Comparison of ENCODE assay signal across 10 cellular contexts in the genomic region with DNA sequence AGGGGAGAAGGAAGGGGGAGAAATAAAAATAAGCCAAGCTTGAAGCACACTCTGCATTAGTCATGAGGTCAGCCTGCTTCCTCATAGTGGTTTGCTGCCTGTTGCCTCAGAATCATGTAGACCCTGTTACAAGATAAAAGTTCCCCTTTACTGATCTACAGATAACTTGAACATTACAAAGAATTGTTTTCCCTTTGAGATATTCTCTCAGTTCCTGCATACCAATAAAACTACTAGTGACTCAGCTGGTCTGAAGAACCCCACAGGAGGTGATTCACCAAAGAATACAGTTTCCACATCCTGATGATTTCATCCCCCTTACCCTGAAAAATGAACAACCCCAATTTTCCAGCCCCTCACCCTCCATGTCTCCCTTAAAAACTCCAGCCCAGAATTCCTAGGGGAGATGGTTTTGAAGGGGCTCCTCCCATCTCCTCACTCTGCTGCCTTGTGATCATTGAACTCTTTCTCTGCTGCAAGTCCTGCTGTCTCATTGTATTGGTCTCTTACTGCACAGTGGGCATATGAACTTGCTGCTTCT. TPM values are rescaled to one million over a fixed set of nuclear protein-coding genes. Genes with fewer than 3 reads are reported as not detected.
DNase-seq lines count a peak whose midpoint lies in the region; ATAC-seq and TF ChIP-seq lines count a peak whose summit lies in the region.
"Had no signal": no experiment of that assay in that cellular context is flagged by ENCODE, and none has a peak within 500 bp of the region (broad histone marks: within the 10 kb centered on the region; RNA-seq: fewer than 3 reads in every experiment).

No MANE protein-coding gene starts in this region.

- H3K9ac ChIP-seq in mammary epithelial cell (ENCODE audit: insufficient read depth, low read length): no peak overlapping the region
- no peak overlapping the region for H3K9ac ChIP-seq in neuronal stem cell (ENCODE audit: low read depth, low read length, poor library complexity)
- H3K9ac ChIP-seq: BLaER1 had no signal

- POLR2A ChIA-PET in CD8-positive, alpha-beta T cell (lab: Charles Lee): no interaction called here

- H3K27me3 Mint-ChIP-seq in CD8-positive, alpha-beta T cell (ENCODE audit: low read depth): peaks cover 12% of the 10 kb centered on the region

- in situ Hi-C loops in mammary epithelial cell (cut with MboI; ENCODE audit: low sequenced_read_pairs in 2 of 2): no loop called here

- H2BK5ac ChIP-seq in neuronal stem cell (ENCODE audit: low read length): no peak overlapping the region

- no peak overlapping the region for H3K23ac ChIP-seq in neuronal stem cell (ENCODE audit: low read depth, low read length, poor library complexity)

- CTCF ChIA-PET in mammary epithelial cell (lab: Charles Lee; ENCODE audit: low non-redundant PET): no interaction called here
- CTCF ChIA-PET in CD8-positive, alpha-beta T cell (lab: Charles Lee): no interaction called here

- peak overlapping the region; percentile 52 for H3K4me2 ChIP-seq in mammary epithelial cell (ENCODE audit: insufficient read depth, low read depth, low read length)
- no peak overlapping the region for H3K4me2 ChIP-seq in neuronal stem cell (ENCODE audit: insufficient read depth, low read length, poor library complexity, severe bottlenecking)
- H3K4me2 ChIP-seq: BLaER1 had no signal

- H3K27me3 ChIP-seq in mammary epithelial cell (ENCODE audit: insufficient read depth, low read length): no peaks in the 10 kb centered on the region
- H3K27me3 ChIP-seq in CD8-positive, alpha-beta T cell (ENCODE audit: insufficient read depth, low read length): no peaks in the 10 kb centered on the region
- H3K27me3 ChIP-seq in neuronal stem cell (ENCODE audit: control insufficient read depth in 3 of 3, insufficient read depth in 3 of 3, low read depth in 1 of 3, low read length in 3 of 3): no peaks in the 10 kb centered on the region
- H3K27me3 ChIP-seq: BLaER1 had no signal

- H3K4me3 Mint-ChIP-seq in CD8-positive, alpha-beta T cell: no peak overlapping the region

- peaks cover 6% of the 10 kb centered on the region for H3K9me3 Mint-ChIP-seq in CD8-positive, alpha-beta T cell

- no peak for ATAC-seq in CD8-positive, alpha-beta T cell

- intact Hi-C loops in mammary epithelial cell (cut with micrococcal nuclease): loop anchor here (2.0 kb wide), 1 partner anchor 31 kb away; a partner anchor contains a TSS
- intact Hi-C loops in CD8-positive, alpha-beta T cell (cut with DNase I, micrococcal nuclease): no loop called here

- peaks cover 2% of the 10 kb centered on the region for H3K79me1 ChIP-seq in neuronal stem cell (ENCODE audit: low read depth, low read length)

- H4K8ac ChIP-seq in neuronal stem cell (ENCODE audit: low read depth, low read length): no peak overlapping the region

- no peak overlapping the region for H2BK120ac ChIP-seq in neuronal stem cell (ENCODE audit: low read depth, low read length)

- no peak overlapping the region for H3K4ac ChIP-seq in neuronal stem cell (ENCODE audit: low read length)

- no TSS peak for BruUV-seq in mammary epithelial cell (replicated peaks; lab: Mats Ljungman, UMichigan)

- H3K27ac Mint-ChIP-seq in CD8-positive, alpha-beta T cell: no peak overlapping the region

- H2BK15ac ChIP-seq in neuronal stem cell (ENCODE audit: low read length): no peak overlapping the region

- DNase-seq in activated CD4-positive, alpha-beta T cell treated with anti-CD3 and anti-CD28 coated beads for 48 hours: peak; percentile 43
- no peak for DNase-seq in activated CD4-positive, alpha-beta T cell treated with anti-CD3 and anti-CD28 coated beads for 1 hour
- peak; percentile 72 for DNase-seq in NOMO-1 treated with dmso at 0.1 percent for 144 hours (lab: John Stamatoyannopoulos, UW; ENCODE audit: unreplicated experiment)
- peak; percentile 95 for DNase-seq in mammary epithelial cell
- DNase-seq in skeletal muscle cell (ENCODE audit: low read depth): peak; percentile 96
- no peak for DNase-seq in NCI-H446 treated with DMSO at 0.1 percent for 48 hours (lab: John Stamatoyannopoulos, UW)
- no peak for DNase-seq in CD8-positive, alpha-beta T cell
- DNase-seq in neuronal stem cell (ENCODE audit: low spot score): no peak
- DNase-seq: NCI-H2227 treated with DMSO at 0.1 percent for 48 hours had no signal

- TF ChIP-seq CTCF in mammary epithelial cell (conservative IDR thresholded peaks at IDR 0.05 in 1 of 2, IDR thresholded peaks at IDR 0.05 in 1 of 2; ENCODE audit: extremely low read depth in 1 of 2, insufficient read depth in 1 of 2, low read depth in 1 of 2, low read length in 2 of 2): no peak
- no peak for TF ChIP-seq CTCF in CD8-positive, alpha-beta T cell (IDR thresholded peaks at IDR 0.05)

- H3K36me3 ChIP-seq in mammary epithelial cell (ENCODE audit: insufficient read depth, low read length) (no peaks in the 10 kb centered on the region), neuronal stem cell (replicated peaks in 1 of 2; ENCODE audit: control insufficient read depth in 2 of 2, insufficient read depth in 2 of 2, low read length in 2 of 2) (no peaks in the 10 kb centered on the region)
- H3K36me3 ChIP-seq in CD8-positive, alpha-beta T cell (ENCODE audit: insufficient read depth, low read length): no peaks in the 10 kb centered on the region
- H3K36me3 ChIP-seq: BLaER1 had no signal

- H4K91ac ChIP-seq in neuronal stem cell (ENCODE audit: low read depth, low read length, poor library complexity): no peak overlapping the region

- no peaks in the 10 kb centered on the region for H4K20me1 ChIP-seq in mammary epithelial cell (ENCODE audit: insufficient read depth, low read length)
- H4K20me1 ChIP-seq: BLaER1 had no signal

- H2AFZ ChIP-seq in mammary epithelial cell (ENCODE audit: low read depth, low read length) (peak overlapping the region; percentile 53), neuronal stem cell (ENCODE audit: low read length) (no peak overlapping the region)

- no peak overlapping the region for H2BK12ac ChIP-seq in neuronal stem cell (ENCODE audit: low read length)

- H3K4me1 Mint-ChIP-seq in CD8-positive, alpha-beta T cell (ENCODE audit: low read depth): no peaks in the 10 kb centered on the region

- no peak overlapping the region for H3K18ac ChIP-seq in neuronal stem cell (ENCODE audit: low read length)

- H3K27ac ChIP-seq in mammary epithelial cell (ENCODE audit: insufficient read depth, low read depth, low read length) (peak overlapping the region; percentile 87), neuronal stem cell (replicated peaks; ENCODE audit: low read length) (no peak overlapping the region)
- H3K27ac ChIP-seq in CD8-positive, alpha-beta T cell (ENCODE audit: low read depth, low read length): no peak overlapping the region
- H3K27ac ChIP-seq: BLaER1 had no signal

- H3K4me3 ChIP-seq in mammary epithelial cell (replicated peaks in 1 of 3; ENCODE audit: insufficient read depth in 1 of 3, low read depth in 2 of 3, low read length in 3 of 3) (no peak overlapping the region), skeletal muscle cell (ENCODE audit: low read depth, low read length) (no peak overlapping the region), neuronal stem cell (ENCODE audit: low read length in 2 of 2) (no peak overlapping the region)
- H3K4me3 ChIP-seq in CD8-positive, alpha-beta T cell (ENCODE audit: low read depth, low read length): no peak overlapping the region
- H3K4me3 ChIP-seq: BLaER1 had no signal

- H2AK5ac ChIP-seq in neuronal stem cell (ENCODE audit: low read depth, low read length): no peak overlapping the region

- no peak overlapping the region for H3K14ac ChIP-seq in neuronal stem cell (ENCODE audit: low read length)

- peaks cover 33% of the 10 kb centered on the region for H3K4me1 ChIP-seq in mammary epithelial cell (ENCODE audit: insufficient read depth, low read length)
- no peaks in the 10 kb centered on the region for H3K4me1 ChIP-seq in CD8-positive, alpha-beta T cell (ENCODE audit: insufficient read depth, low read length)
- H3K4me1 ChIP-seq in neuronal stem cell (ENCODE audit: control insufficient read depth in 2 of 2, insufficient read depth in 1 of 2, low read depth in 1 of 2, low read length in 2 of 2): no peaks in the 10 kb centered on the region
- H3K4me1 ChIP-seq: BLaER1 had no signal

- dilution Hi-C loops in mammary epithelial cell (cut with HindIII; ENCODE audit: low sequenced_read_pairs): loop anchor here (5.0 kb wide), 1 partner anchor 46 kb away; no protein-coding TSS in a partner anchor

- H3K79me2 ChIP-seq in mammary epithelial cell (ENCODE audit: insufficient read depth, low read length): no peaks in the 10 kb centered on the region

- no peaks in the 10 kb centered on the region for H3K36me3 Mint-ChIP-seq in CD8-positive, alpha-beta T cell

- H3K9me3 ChIP-seq in mammary epithelial cell (replicated peaks; ENCODE audit: insufficient read depth, low read length): peaks cover 19% of the 10 kb centered on the region
- H3K9me3 ChIP-seq in CD8-positive, alpha-beta T cell (ENCODE audit: low read length): no peaks in the 10 kb centered on the region
- H3K9me3 ChIP-seq in neuronal stem cell (replicated peaks in 1 of 2; ENCODE audit: control insufficient read depth in 2 of 2, insufficient read depth in 1 of 2, low read depth in 1 of 2, low read length in 2 of 2): peaks cover 2 to 21% of the 10 kb centered on the region in 2 donors

RNA-seq across cellular contexts. Expression of a gene that starts 31.5 kb away (rescaled TPM):
- total RNA-seq in mammary epithelial cell: 100 to 1,000 TPM in 1 of 2 donors, 10 to 100 TPM in 1; 40.2 to 226 TPM
- polyA plus RNA-seq in mammary epithelial cell: 81.4 TPM
- 253 TPM for polyA minus RNA-seq in mammary epithelial cell
- total RNA-seq in CD8-positive, alpha-beta T cell: not detected
- polyA plus RNA-seq in neuronal stem cell (2013, experiment 1 of 2): 2.9 TPM
- polyA plus RNA-seq in neuronal stem cell (2013, experiment 2 of 2): 2.6 TPM

Comparison
In these comparisons a context has a peak if more than half of its experiments do, and no peak if none do; other contexts are left out.
1. DNase-seq: peak in activated CD4-positive, alpha-beta T cell treated with anti-CD3 and anti-CD28 coated beads for 48 hours (single experiment), NOMO-1 treated with dmso at 0.1 percent for 144 hours (single experiment), mammary epithelial cell (single experiment) and skeletal muscle cell (single experiment); none in activated CD4-positive, alpha-beta T cell treated with anti-CD3 and anti-CD28 coated beads for 1 hour (single experiment), NCI-H446 treated with DMSO at 0.1 percent for 48 hours (single experiment), CD8-positive, alpha-beta T cell (0 of 7) and neuronal stem cell (single experiment).
2. RNA of a gene that starts 31.5 kb away (total RNA-seq): 40.2 to 226 TPM in mammary epithelial cell; not detected in CD8-positive, alpha-beta T cell; every median in the first group is over 10 times any median in the second.